ENCODE assay signal across 11 cellular contexts in the genomic region with DNA sequence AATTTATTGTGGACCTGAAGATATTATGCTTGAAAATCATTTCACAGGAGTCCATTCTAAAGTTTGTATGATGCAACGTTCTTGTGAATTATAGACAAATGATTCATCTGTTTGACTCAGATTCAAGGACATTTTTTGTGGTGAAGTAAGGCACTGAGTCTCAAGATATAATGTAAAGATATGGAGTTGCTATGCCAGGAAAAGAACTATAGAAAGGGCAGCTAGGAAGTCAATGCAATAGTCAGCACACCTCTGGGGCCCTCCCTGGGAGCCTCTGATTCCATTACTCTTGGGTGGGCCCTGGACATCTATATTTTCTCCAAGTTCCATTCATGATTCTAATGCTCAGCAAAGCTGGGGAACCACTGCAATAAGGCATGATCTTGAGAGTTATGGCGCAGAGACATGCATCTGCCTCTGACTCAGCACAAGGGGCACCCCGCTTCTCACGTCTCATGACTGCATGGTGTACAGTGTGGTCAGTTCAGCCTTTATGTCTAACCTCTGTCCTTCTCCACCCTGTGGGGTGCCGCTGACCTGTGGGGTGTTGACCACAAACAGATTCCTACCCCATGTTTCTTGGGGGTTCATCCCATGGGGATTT. TPM values are rescaled to one million over a fixed set of nuclear protein-coding genes. Genes with fewer than 3 reads are reported as not detected.
DNase-seq lines count a peak whose midpoint lies in the region; ATAC-seq, FAIRE-seq and TF ChIP-seq lines count a peak whose summit lies in the region.
"Had no signal": no experiment of that assay in that cellular context is flagged by ENCODE, and none has a peak within 500 bp of the region (broad histone marks: within the 10 kb centered on the region; RNA-seq: fewer than 3 reads in every experiment).

No MANE protein-coding gene starts in this region.

- H4K91ac ChIP-seq in H1 (replicated peaks; ENCODE audit: insufficient read length, low read length) = no peak overlapping the region

- TF ChIP-seq CTCF in NB4 (IDR thresholded peaks at IDR 0.05; ENCODE audit: low read depth, low read length) (no peak), H1 (IDR thresholded peaks at IDR 0.05; ENCODE audit: control extremely low read depth in 1 of 3, insufficient read depth in 1 of 3, low read depth in 1 of 3, low read length in 3 of 3) (no peak), retinal pigment epithelial cell (conservative IDR thresholded peaks at IDR 0.05; ENCODE audit: low read depth, low read length) (no peak), heart right ventricle (IDR thresholded peaks at IDR 0.05) (no peak)

- 87% methylated on average over 5 of the region's 5 CpGs; no CpG with 5 or more reads in 1 of the 2 experiments for WGBS in H1 (ENCODE audit: extremely low coverage in 1 of 2, insufficient coverage in 1 of 2, insufficient read length in 1 of 2, insufficient replicate concordance in 2 of 2, low coverage in 1 of 2, low lambda C conversion rate in 2 of 2, missing lambda C conversion rate in 1 of 2), 2 experiments
- 86 to 91% methylated on average over 5 of the region's 5 CpGs for WGBS in heart right ventricle, 2 donors

- no peak overlapping the region for H3K18ac ChIP-seq in H1 (ENCODE audit: extremely low read depth, low read length)

- ATAC-seq in heart right ventricle = no peak
- ATAC-seq in HG02852 (IDR thresholded peaks at IDR 0.05; ENCODE audit: unreplicated experiment) = no peak

- no peaks in the 10 kb centered on the region for H3K79me1 ChIP-seq in H1 (ENCODE audit: low read depth, low read length)

- H2BK12ac ChIP-seq in H1 (ENCODE audit: low read depth, low read length) = no peak overlapping the region

- H4K8ac ChIP-seq in H1 (ENCODE audit: extremely low read depth, insufficient read depth, low read length) = no peak overlapping the region

- no peaks in the 10 kb centered on the region for H3K23me2 ChIP-seq in H1 (ENCODE audit: low read depth, low read length)

- no peak for TF ChIP-seq EP300 in H1 (IDR thresholded peaks at IDR 0.05; ENCODE audit: borderline replicate concordance in 1 of 2, low read depth in 2 of 2, low read length in 2 of 2)

- no peaks in the 10 kb centered on the region for H3K79me2 ChIP-seq in H1 (ENCODE audit: control insufficient read depth in 1 of 2, insufficient read depth in 2 of 2, low read length in 2 of 2)

- no peak overlapping the region for H2BK120ac ChIP-seq in H1 (replicated peaks; ENCODE audit: low read depth, low read length)

- no peak overlapping the region for H2BK20ac ChIP-seq in H1 (ENCODE audit: low read length)

- TF ChIP-seq POLR2A in NB4 (IDR thresholded peaks at IDR 0.05; ENCODE audit: extremely low read depth, insufficient read length) (no peak), H1 (IDR thresholded peaks at IDR 0.05; ENCODE audit: control extremely low read depth in 1 of 2, low read depth in 2 of 2, low read length in 2 of 2) (no peak)

- no peaks in the 10 kb centered on the region for H3K4me1 ChIP-seq in H1 (replicated peaks in 1 of 4; ENCODE audit: control insufficient read depth in 3 of 4, insufficient read depth in 4 of 4, low read length in 3 of 4)
- peaks cover 0 to 22% (median 0%) of the 10 kb centered on the region in 9 donors for H3K4me1 ChIP-seq in heart right ventricle
- H3K4me1 ChIP-seq: thyroid gland had no signal

- no peak for FAIRE-seq in H1 (lab: Jason Lieb, UNC)
- FAIRE-seq: A204.1 had no signal

- H3K23ac ChIP-seq in H1 (ENCODE audit: insufficient read length) = no peak overlapping the region

- H3K4me3 ChIP-seq in NB4 (ENCODE audit: low read depth, low read length) (no peak overlapping the region), H1 (ENCODE audit: extremely low read depth in 1 of 4, insufficient read depth in 2 of 4, low read depth in 3 of 4, low read length in 4 of 4) (no peak overlapping the region), retinal pigment epithelial cell (ENCODE audit: low read length) (no peak overlapping the region), heart right ventricle (no peak overlapping the region)
- H3K4me3 ChIP-seq: thyroid gland had no signal

- POLR2A ChIA-PET in H1 (lab: Charles Lee; ENCODE audit: partially characterized antibody) = no interaction called here

- no peak overlapping the region for H2AK5ac ChIP-seq in H1 (ENCODE audit: low read depth, low read length)

- no peak overlapping the region for H2AFZ ChIP-seq in H1 (ENCODE audit: low read length)

- 0 out of 2 replicates have a peak overlapping the region, but pooled peaks have one; percentile 24 for H2BK15ac ChIP-seq in H1 (ENCODE audit: low read length)

- H3K14ac ChIP-seq in H1 (ENCODE audit: insufficient read length) = no peak overlapping the region

- H3K27me3 ChIP-seq in H1 (replicated peaks in 1 of 4; ENCODE audit: control insufficient read depth in 3 of 4, extremely low read depth in 1 of 4, insufficient read depth in 3 of 4, low read length in 3 of 4) (no peaks in the 10 kb centered on the region), heart right ventricle (no peaks in the 10 kb centered on the region)
- H3K27me3 ChIP-seq: thyroid gland had no signal

- DNase-seq in NOMO-1 treated with DMSO at 0.1 percent for 48 hours (lab: John Stamatoyannopoulos, UW; ENCODE audit: unreplicated experiment) (peak; percentile 46), NOMO-1 treated with dmso at 0.1 percent for 144 hours (lab: John Stamatoyannopoulos, UW; ENCODE audit: unreplicated experiment) (no peak), NB4 (ENCODE audit: low read depth) (peak; percentile 55), H1 (ENCODE audit: low read depth in 1 of 2, low spot score in 2 of 2) (no peak), retinal pigment epithelial cell (ENCODE audit: low read depth) (peak; percentile 67), heart right ventricle (no peak), epidermal melanocyte (ENCODE audit: insufficient read length, low spot score) (no peak)
- DNase-seq: activated naive CD4-positive, alpha-beta T cell treated with anti-CD3 and anti-CD28 coated beads, Interleukin-2, amount 50 U/mL, for 16 hours; thyroid gland had no signal

- H3K56ac ChIP-seq in H1 (replicated peaks; ENCODE audit: insufficient read length, low read depth, low read length) = no peak overlapping the region

- H4K5ac ChIP-seq in H1 (ENCODE audit: insufficient read length, low read depth, low read length) = no peak overlapping the region

- no peak overlapping the region for H3K9ac ChIP-seq in H1 (replicated peaks in 1 of 4; ENCODE audit: extremely low read depth in 1 of 4, low read depth in 3 of 4, low read length in 3 of 4)

- H2BK5ac ChIP-seq in H1 (ENCODE audit: low read depth, low read length) = no peak overlapping the region

- CTCF ChIA-PET in H1 (lab: Charles Lee; ENCODE audit: partially characterized antibody) = no interaction called here

- H3K4ac ChIP-seq in H1 (replicated peaks; ENCODE audit: insufficient read length, low read depth, low read length) = no peak overlapping the region

- no peaks in the 10 kb centered on the region for H4K20me1 ChIP-seq in H1 (replicated peaks in 1 of 2; ENCODE audit: control insufficient read depth in 1 of 2, insufficient read depth in 2 of 2, low read length in 2 of 2)

- no peak overlapping the region for H3K4me2 ChIP-seq in H1 (ENCODE audit: insufficient read depth in 1 of 2, low read depth in 2 of 2, low read length in 2 of 2)

- H3K27ac ChIP-seq in H1 (ENCODE audit: low read depth, low read length) (no peak overlapping the region), heart right ventricle (no peak overlapping the region)
- H3K27ac ChIP-seq: thyroid gland had no signal

- H3K9me3 ChIP-seq in H1 (ENCODE audit: insufficient read depth in 2 of 2, low read depth in 1 of 2, low read length in 1 of 2) (no peaks in the 10 kb centered on the region; a peak in 1 of 4 replicates), heart right ventricle (no peaks in the 10 kb centered on the region)
- H3K9me3 ChIP-seq: thyroid gland had no signal

- TF ChIP-seq RAD21 in H1 (IDR thresholded peaks at IDR 0.05 in 1 of 2, conservative IDR thresholded peaks at IDR 0.05 in 1 of 2; ENCODE audit: low read depth in 2 of 2, low read length in 2 of 2) = no peak

- H3K36me3 ChIP-seq in H1 (ENCODE audit: control insufficient read depth in 2 of 4, insufficient read depth in 4 of 4, low read length in 3 of 4) (no peaks in the 10 kb centered on the region), heart right ventricle (no peaks in the 10 kb centered on the region)
- H3K36me3 ChIP-seq: thyroid gland had no signal

- intact Hi-C loops in heart right ventricle (cut with DNase I) = no loop called here

TF ChIP-seq in H1, 55 proteins besides CTCF, POLR2A, EP300 and RAD21:
- TF ChIP-seq MAFK (IDR thresholded peaks at IDR 0.05; ENCODE audit: low read depth, low read length) (no peak), JUND (IDR thresholded peaks at IDR 0.05; ENCODE audit: low read length) (no peak), SP2 (IDR thresholded peaks at IDR 0.05; ENCODE audit: low read length) (no peak), ZNF274 (IDR thresholded peaks at IDR 0.05; ENCODE audit: borderline replicate concordance, extremely low read depth, low read length) (no peak), CEBPB (IDR thresholded peaks at IDR 0.05; ENCODE audit: low read depth, low read length) (no peak), GABPA (IDR thresholded peaks at IDR 0.05; ENCODE audit: borderline replicate concordance, insufficient read depth, low read length) (no peak), JUN (IDR thresholded peaks at IDR 0.05; ENCODE audit: low read depth, low read length) (no peak), SIN3A (conservative IDR thresholded peaks at IDR 0.05 in 1 of 2, IDR thresholded peaks at IDR 0.05 in 1 of 2; ENCODE audit: low read depth in 1 of 2, low read length in 2 of 2) (no peak)
- TF ChIP-seq, protein P1, sequence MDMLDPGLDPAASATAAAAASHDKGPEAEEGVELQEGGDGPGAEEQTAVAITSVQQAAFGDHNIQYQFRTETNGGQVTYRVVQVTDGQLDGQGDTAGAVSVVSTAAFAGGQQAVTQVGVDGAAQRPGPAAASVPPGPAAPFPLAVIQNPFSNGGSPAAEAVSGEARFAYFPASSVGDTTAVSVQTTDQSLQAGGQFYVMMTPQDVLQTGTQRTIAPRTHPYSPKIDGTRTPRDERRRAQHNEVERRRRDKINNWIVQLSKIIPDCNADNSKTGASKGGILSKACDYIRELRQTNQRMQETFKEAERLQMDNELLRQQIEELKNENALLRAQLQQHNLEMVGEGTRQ (IDR thresholded peaks at IDR 0.05; ENCODE audit: low read length) = no peak

RNA-seq across cellular contexts. Expression of a gene that starts 34.1 kb away (rescaled TPM):
- total RNA-seq in H1 (2021; fragmentation: NEBNext Ultra II Directional; extraction: Animal tissue kit (Norgen Biotek cat#: 25700)) = 42.2 and 45.1 TPM in 2 replicates
- polyA plus RNA-seq in H1 (2011; rRNA removed) (10.4 and 11.0 TPM in 2 replicates), heart right ventricle (10 to 100 TPM; 26.2 to 33.9 TPM)
- polyA plus RNA-seq in H1 (2011; cell fraction: cytosol; rRNA removed) = 11.7 TPM
- polyA plus RNA-seq in H1 (2011; cell fraction: nucleus; rRNA removed) = 19.7 TPM
- polyA plus RNA-seq in H1 (2012, experiment 1 of 2) = 18.4 to 22.7 TPM (median 21.9 TPM) in 4 replicates
- polyA plus RNA-seq in H1 (2012, experiment 2 of 2) = 12.8 TPM
- polyA plus RNA-seq in H1 (2013, experiment 1 of 2) = 22.6 TPM
- 22.9 TPM for polyA plus RNA-seq in H1 (2013, experiment 2 of 2)
- 16.9 and 24.2 TPM in 2 replicates for polyA minus RNA-seq in H1 (2011; rRNA and poly(A)+ RNA removed)
- polyA minus RNA-seq in H1 (2011; cell fraction: cytosol; rRNA and poly(A)+ RNA removed) = 17.0 TPM
- polyA minus RNA-seq in H1 (2011; cell fraction: nucleus; rRNA and poly(A)+ RNA removed) = 15.5 TPM
- 10 to 100 TPM; 27.5 to 81.5 (median 46.5) TPM for total RNA-seq in heart right ventricle

Comparison
In these comparisons a context has a peak if more than half of its experiments do, and no peak if none do; other contexts are left out.
1. DNase-seq: peak in NOMO-1 treated with DMSO at 0.1 percent for 48 hours (single experiment), NB4 (single experiment) and retinal pigment epithelial cell (single experiment); none in NOMO-1 treated with dmso at 0.1 percent for 144 hours (single experiment), H1 (0 of 2), heart right ventricle (0 of 2) and epidermal melanocyte (single experiment).